18 cellular contexts compared by ENCODE assay signal in genomic region chr1:99119193-99119592, GRCh38.
DNase-seq lines count a peak whose midpoint lies in the region; ATAC-seq and TF ChIP-seq lines count a peak whose summit lies in the region.
"Had no signal": no experiment of that assay in that cellular context is flagged by ENCODE, and none has a peak within 500 bp of the region (broad histone marks: within the 10 kb centered on the region; RNA-seq: fewer than 3 reads in every experiment).

No MANE protein-coding gene starts in this region.

- no peak overlapping the region for H3K9ac ChIP-seq in trophoblast cell (ENCODE audit: low read length)

- no peak overlapping the region for H2BK5ac ChIP-seq in trophoblast cell (ENCODE audit: low read depth, low read length, poor library complexity)

- no peak overlapping the region for H4K8ac ChIP-seq in trophoblast cell (ENCODE audit: low read depth, low read length)

- DNase-seq in G401 (ENCODE audit: low spot score) (peak; percentile 32), M059J (ENCODE audit: low read depth) (peak; percentile 3), body of pancreas (peak; percentile 31 to 47 (median 40)), trophoblast cell (no peak), NCI-H526 treated with DMSO at 0.1 percent for 48 hours (lab: John Stamatoyannopoulos, UW) (no peak)
- DNase-seq in activated naive CD4-positive, alpha-beta T cell treated with Interleukin-2 at 50 U/mL for 16 hours = no peak
- DNase-seq: DMS 273 treated with DMSO at 0.1 percent for 48 hours, HCEC 1CT, NCI-H1105, NCI-H1694, NCI-H345, NCI-H748 treated with DMSO at 0.1 percent for 48 hours had no signal

- H3K79me1 ChIP-seq in trophoblast cell (ENCODE audit: low read length) = no peaks in the 10 kb centered on the region

- H3K14ac ChIP-seq in trophoblast cell (ENCODE audit: low read length) = no peak overlapping the region

- no peak overlapping the region for H2AFZ ChIP-seq in trophoblast cell (ENCODE audit: insufficient read depth, low read length, poor library complexity)

- H3K4me2 ChIP-seq in trophoblast cell (ENCODE audit: low read length) = no peak overlapping the region
- H3K4me2 ChIP-seq: A549 had no signal

- H3K18ac ChIP-seq in trophoblast cell (ENCODE audit: low read length) = no peak overlapping the region

- no peak for TF ChIP-seq POLR2A in body of pancreas (IDR thresholded peaks at IDR 0.05)
- TF ChIP-seq POLR2A in gastroesophageal sphincter (IDR thresholded peaks at IDR 0.05) = no peak

- H3K36me3 ChIP-seq in body of pancreas (replicated peaks in 1 of 2; ENCODE audit: insufficient read depth in 1 of 2, low read depth in 2 of 2) = no peaks in the 10 kb centered on the region
- no peaks in the 10 kb centered on the region for H3K36me3 ChIP-seq in gastroesophageal sphincter
- no peaks in the 10 kb centered on the region for H3K36me3 ChIP-seq in trophoblast cell (ENCODE audit: control insufficient read depth in 1 of 2, insufficient read depth in 2 of 2, low read length in 2 of 2)
- H3K36me3 ChIP-seq: SJSA1 had no signal

- TF ChIP-seq EP300 in gastroesophageal sphincter (IDR thresholded peaks at IDR 0.05) = no peak

- no peak for TF ChIP-seq CTCF in body of pancreas (IDR thresholded peaks at IDR 0.05)
- TF ChIP-seq CTCF in gastroesophageal sphincter (IDR thresholded peaks at IDR 0.05) = no peak

- intact Hi-C loops in body of pancreas (cut with DNase I) = no loop called here

- H3K27me3 ChIP-seq in body of pancreas = no peaks in the 10 kb centered on the region
- H3K27me3 ChIP-seq in gastroesophageal sphincter = no peaks in the 10 kb centered on the region
- H3K27me3 ChIP-seq in trophoblast cell (ENCODE audit: insufficient read depth, low read length) = no peaks in the 10 kb centered on the region
- H3K27me3 ChIP-seq: SJSA1 had no signal

- H4K91ac ChIP-seq in trophoblast cell (ENCODE audit: low read depth, low read length) = no peak overlapping the region

- in situ Hi-C loops in G401 (cut with HindIII; ENCODE audit: low sequenced_read_pairs) = no loop called here

- H3K4ac ChIP-seq in trophoblast cell (ENCODE audit: low read depth, low read length) = no peak overlapping the region

- no peaks in the 10 kb centered on the region for H3K79me2 ChIP-seq in trophoblast cell (ENCODE audit: control insufficient read depth, insufficient read depth, low read length, poor library complexity)

- H3K27ac ChIP-seq in body of pancreas (no peak overlapping the region), gastroesophageal sphincter (no peak overlapping the region), trophoblast cell (ENCODE audit: low read depth, low read length) (no peak overlapping the region)
- H3K27ac ChIP-seq: A549, C4-2B, SJSA1 had no signal

- no peak overlapping the region for H2BK12ac ChIP-seq in trophoblast cell (ENCODE audit: low read length)

- ATAC-seq in body of pancreas (peak; percentile 68), gastroesophageal sphincter (peak; percentile 19), HG02763 (IDR thresholded peaks at IDR 0.05; ENCODE audit: unreplicated experiment) (no peak)
- ATAC-seq: A549, K562 had no signal

- H2AK5ac ChIP-seq in trophoblast cell (ENCODE audit: low read length) = no peak overlapping the region

- no peak overlapping the region for H4K12ac ChIP-seq in trophoblast cell (ENCODE audit: low read depth, low read length)

- H3K4me3 ChIP-seq in body of pancreas (no peak overlapping the region), gastroesophageal sphincter (no peak overlapping the region), trophoblast cell (ENCODE audit: low read depth, low read length) (no peak overlapping the region)
- H3K4me3 ChIP-seq: A549, K562, SJSA1 had no signal

- no peak overlapping the region for H2BK120ac ChIP-seq in trophoblast cell (ENCODE audit: insufficient read depth, low read length, poor library complexity)

- WGBS in body of pancreas, 2 donors = 0% methylated on average over 2 of the region's 2 CpGs
- WGBS in gastroesophageal sphincter (ENCODE audit: low coverage in 1 of 2), 2 donors = 20% methylated on average over 1 of the region's 2 CpGs; no CpG with 5 or more reads in 1 of the 2 donors
- WGBS in trophoblast cell (ENCODE audit: extremely low coverage, insufficient coverage, insufficient read length) = no CpG with 5 or more reads among the region's 2 CpGs

- no peaks in the 10 kb centered on the region for H3K4me1 ChIP-seq in body of pancreas
- no peaks in the 10 kb centered on the region for H3K4me1 ChIP-seq in gastroesophageal sphincter
- no peaks in the 10 kb centered on the region for H3K4me1 ChIP-seq in trophoblast cell (ENCODE audit: control insufficient read depth in 1 of 2, insufficient read depth in 2 of 2, low read length in 2 of 2)
- H3K4me1 ChIP-seq: A549, SJSA1 had no signal

- H3K9me3 ChIP-seq in body of pancreas (no peaks in the 10 kb centered on the region), gastroesophageal sphincter (no peaks in the 10 kb centered on the region), trophoblast cell (ENCODE audit: insufficient read depth, low read depth, low read length) (no peaks in the 10 kb centered on the region)
- H3K9me3 ChIP-seq: A549, SJSA1 had no signal

- no peak overlapping the region for H3K23ac ChIP-seq in trophoblast cell (ENCODE audit: low read length)

Comparison
In these comparisons a context has a peak if more than half of its experiments do, and no peak if none do; other contexts are left out.
1. DNase-seq: peak in G401 (single experiment), M059J (single experiment) and body of pancreas (4 of 4); none in trophoblast cell (0 of 2), NCI-H526 treated with DMSO at 0.1 percent for 48 hours (single experiment) and activated naive CD4-positive, alpha-beta T cell treated with Interleukin-2 at 50 U/mL for 16 hours (single experiment).